Comparison of ENCODE assay signal across 11 cellular contexts in the genomic region with DNA sequence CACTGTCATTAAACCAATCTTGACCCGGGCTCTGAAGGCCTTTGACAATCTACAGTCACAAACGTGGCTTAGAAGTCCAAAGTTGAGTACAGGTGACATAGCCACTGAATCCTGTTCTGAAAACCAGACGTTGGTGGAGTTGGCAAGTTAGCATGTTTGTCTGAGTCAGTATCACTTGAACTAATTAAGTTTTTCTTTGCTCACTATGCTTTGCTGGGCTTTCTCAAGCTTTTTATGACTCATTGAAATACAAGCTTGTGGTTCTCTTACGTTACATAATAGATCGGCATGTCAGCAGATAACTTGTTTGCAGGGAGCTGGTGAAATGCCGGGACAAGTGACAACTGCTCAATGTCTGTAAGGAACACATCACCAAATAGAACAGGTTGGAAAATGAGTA. TPM values are rescaled to one million over a fixed set of nuclear protein-coding genes. Genes with fewer than 3 reads are reported as not detected.
DNase-seq lines count a peak whose midpoint lies in the region; ATAC-seq and TF ChIP-seq lines count a peak whose summit lies in the region.
"Had no signal": no experiment of that assay in that cellular context is flagged by ENCODE, and none has a peak within 500 bp of the region (broad histone marks: within the 10 kb centered on the region; RNA-seq: fewer than 3 reads in every experiment).

No MANE protein-coding gene starts in this region.

- H3K27me3 ChIP-seq in right atrium auricular region: no peaks in the 10 kb centered on the region
- H3K27me3 ChIP-seq: tibial artery had no signal

- no peak overlapping the region for H3K4me3 Mint-ChIP-seq in natural killer cell treated with Interleukin-12 subunit alpha and Interleukin-12 subunit beta and Interleukin-15 and Interleukin-18, amount 100 ng/mL, for 72 hours
- H3K4me3 Mint-ChIP-seq: effector memory CD8-positive, alpha-beta T cell; memory B cell had no signal

- no peak overlapping the region for H3K27ac Mint-ChIP-seq in natural killer cell treated with Interleukin-12 subunit alpha and Interleukin-12 subunit beta and Interleukin-15 and Interleukin-18, amount 100 ng/mL, for 72 hours
- H3K27ac Mint-ChIP-seq: effector memory CD8-positive, alpha-beta T cell; memory B cell had no signal

- TF ChIP-seq CTCF in right atrium auricular region (IDR thresholded peaks at IDR 0.05) (no peak), foreskin fibroblast (IDR thresholded peaks at IDR 0.05; ENCODE audit: low read depth, low read length) (no peak)

- H3K4me3 ChIP-seq in right atrium auricular region (no peak overlapping the region), foreskin fibroblast (ENCODE audit: low read depth in 1 of 2, low read length in 2 of 2) (no peak overlapping the region)
- H3K4me3 ChIP-seq: tibial artery had no signal

- DNase-seq in left ventricle myocardium superior (no peak), right atrium auricular region (ENCODE audit: low spot score) (no peak), SW480 (ENCODE audit: low spot score) (peak; percentile 69), foreskin fibroblast (peak; percentile 33 to 55), G401 (ENCODE audit: low spot score) (no peak)
- DNase-seq in stimulated activated CD4-positive, alpha-beta T cell treated with anti-CD3 and anti-CD28 coated beads, Interleukin-2, amount 100 ng/mL, for 48 hours: no peak
- no peak for DNase-seq in natural killer cell treated with Interleukin-12 subunit alpha and Interleukin-12 subunit beta and Interleukin-15 and Interleukin-18, amount 100 ng/mL, for 72 hours (ENCODE audit: low spot score)
- DNase-seq: effector memory CD8-positive, alpha-beta T cell; tibial artery had no signal

- intact Hi-C loops in left ventricle myocardium superior (cut with micrococcal nuclease): no loop called here

- no peaks in the 10 kb centered on the region for H3K9me3 ChIP-seq in right atrium auricular region
- H3K9me3 ChIP-seq: tibial artery had no signal

- in situ Hi-C loops in G401 (cut with HindIII; ENCODE audit: low sequenced_read_pairs): no loop called here

- no peaks in the 10 kb centered on the region for H3K36me3 Mint-ChIP-seq in natural killer cell treated with Interleukin-12 subunit alpha and Interleukin-12 subunit beta and Interleukin-15 and Interleukin-18, amount 100 ng/mL, for 72 hours
- H3K36me3 Mint-ChIP-seq: memory B cell had no signal

- H3K27me3 Mint-ChIP-seq in natural killer cell treated with Interleukin-12 subunit alpha and Interleukin-12 subunit beta and Interleukin-15 and Interleukin-18, amount 100 ng/mL, for 72 hours: peaks cover 0 to 6% of the 10 kb centered on the region in 2 donors

- no peaks in the 10 kb centered on the region for H3K4me1 ChIP-seq in right atrium auricular region
- H3K4me1 ChIP-seq: tibial artery had no signal

- no peak overlapping the region for H3K27ac ChIP-seq in right atrium auricular region
- H3K27ac ChIP-seq: tibial artery had no signal

- ATAC-seq in left ventricle myocardium superior (peak; percentile 12), GM18873 (IDR thresholded peaks at IDR 0.05; ENCODE audit: low FRiP score, unreplicated experiment) (no peak)
- no peak for ATAC-seq in natural killer cell treated with Interleukin-12 subunit alpha and Interleukin-12 subunit beta and Interleukin-15 and Interleukin-18, amount 100 ng/mL, for 72 hours
- ATAC-seq: effector memory CD8-positive, alpha-beta T cell had no signal

- H3K4me1 Mint-ChIP-seq in natural killer cell treated with Interleukin-12 subunit alpha and Interleukin-12 subunit beta and Interleukin-15 and Interleukin-18, amount 100 ng/mL, for 72 hours (ENCODE audit: low read depth in 2 of 2): no peaks in the 10 kb centered on the region
- H3K4me1 Mint-ChIP-seq: memory B cell had no signal

- H3K9me3 Mint-ChIP-seq in natural killer cell treated with Interleukin-12 subunit alpha and Interleukin-12 subunit beta and Interleukin-15 and Interleukin-18, amount 100 ng/mL, for 72 hours: no peaks in the 10 kb centered on the region
- H3K9me3 Mint-ChIP-seq: effector memory CD8-positive, alpha-beta T cell; memory B cell had no signal

- H3K36me3 ChIP-seq in right atrium auricular region: no peaks in the 10 kb centered on the region
- H3K36me3 ChIP-seq: tibial artery had no signal

RNA-seq across cellular contexts. Expression of gene ARL5B, which starts 53.8 kb away (rescaled TPM):
- 6.9 TPM for total RNA-seq in left ventricle myocardium superior
- 1 to 10 TPM; 7.9 to 9.2 TPM for total RNA-seq in right atrium auricular region
- 17.7 and 29.8 TPM in 2 replicates for total RNA-seq in G401 (2014; rRNA removed; shearing (Covaris generic))
- total RNA-seq in natural killer cell treated with Interleukin-12 subunit alpha and Interleukin-12 subunit beta and Interleukin-15 and Interleukin-18, amount 100 ng/mL, for 72 hours: 1 to 10 TPM; 7.6 to 7.7 TPM

Comparison
In these comparisons a context has a peak if more than half of its experiments do, and no peak if none do; other contexts are left out.
1. DNase-seq: peak in SW480 (single experiment) and foreskin fibroblast (2 of 2); none in left ventricle myocardium superior (single experiment), right atrium auricular region (single experiment), stimulated activated CD4-positive, alpha-beta T cell treated with anti-CD3 and anti-CD28 coated beads, Interleukin-2, amount 100 ng/mL, for 48 hours (0 of 2), G401 (single experiment) and natural killer cell treated with Interleukin-12 subunit alpha and Interleukin-12 subunit beta and Interleukin-15 and Interleukin-18, amount 100 ng/mL, for 72 hours (single experiment).